ENCODE assay signal across 13 cellular contexts in the genomic region with DNA sequence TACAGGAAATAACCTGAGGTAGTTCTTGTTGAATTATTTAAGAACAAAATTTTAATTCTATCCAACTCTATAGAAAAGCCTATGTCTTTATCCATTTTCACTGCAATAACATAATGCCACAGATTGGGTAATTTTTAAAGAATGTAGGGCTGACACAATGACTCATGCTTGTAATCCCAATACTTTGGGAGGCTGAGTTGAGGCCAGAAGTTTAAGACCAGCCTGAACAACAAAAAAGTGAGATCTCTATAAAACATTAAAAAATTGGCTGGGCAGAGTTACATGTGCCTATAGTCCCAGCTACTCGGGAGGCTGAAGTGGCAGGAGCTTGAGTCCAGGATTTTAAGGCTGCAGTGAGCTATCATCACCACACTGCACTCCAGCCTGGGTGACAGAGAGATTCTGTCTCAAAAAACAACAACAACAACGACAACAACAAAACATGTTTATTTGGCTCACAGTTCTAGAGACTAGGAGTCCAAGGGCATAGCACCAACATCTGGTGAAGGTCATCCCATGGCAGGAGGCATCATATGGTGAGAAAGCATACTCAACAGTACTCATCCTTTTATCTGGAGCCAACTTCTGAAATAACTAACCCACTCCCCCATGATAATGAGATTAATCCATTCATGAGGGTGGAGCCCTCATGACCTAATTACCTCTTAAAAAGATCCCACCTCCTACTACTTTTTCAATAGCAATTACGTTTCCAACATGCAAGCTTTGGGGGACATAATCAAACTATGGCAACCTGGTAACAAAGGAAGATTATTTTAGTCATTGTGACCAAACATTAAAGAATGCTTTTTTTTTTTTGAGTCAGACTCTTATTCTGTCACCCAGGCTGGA. TPM values are rescaled to one million over a fixed set of nuclear protein-coding genes. Genes with fewer than 3 reads are reported as not detected.
DNase-seq lines count a peak whose midpoint lies in the region; ATAC-seq, FAIRE-seq and TF ChIP-seq lines count a peak whose summit lies in the region.
"Had no signal": no experiment of that assay in that cellular context is flagged by ENCODE, and none has a peak within 500 bp of the region (broad histone marks: within the 10 kb centered on the region; RNA-seq: fewer than 3 reads in every experiment).

No MANE protein-coding gene starts in this region.

- H3K36me3 ChIP-seq in endothelial cell of umbilical vein (ENCODE audit: control insufficient read depth in 2 of 2, extremely low read depth in 1 of 2, insufficient read depth in 2 of 2, low read length in 2 of 2) (no peaks in the 10 kb centered on the region), gastrocnemius medialis (no peaks in the 10 kb centered on the region), endodermal cell (ENCODE audit: control insufficient read depth, insufficient read depth, low read length) (no peaks in the 10 kb centered on the region)
- H3K36me3 ChIP-seq: pancreas had no signal

- H3K27ac ChIP-seq in endothelial cell of umbilical vein (ENCODE audit: insufficient read depth, low read depth, low read length) (no peak overlapping the region), gastrocnemius medialis (peak overlapping the region in 2 of 4 donors; percentile 23 to 38), endodermal cell (ENCODE audit: low read depth, low read length) (no peak overlapping the region)
- H3K27ac ChIP-seq: pancreas, SK-N-MC had no signal

- H3K4me2 ChIP-seq in endothelial cell of umbilical vein (ENCODE audit: insufficient read depth, low read length): no peak overlapping the region

- POLR2A ChIA-PET in endothelial cell of umbilical vein (lab: Charles Lee): no interaction called here

- no peaks in the 10 kb centered on the region for H3K27me3 ChIP-seq in endothelial cell of umbilical vein (ENCODE audit: control insufficient read depth in 2 of 2, insufficient read depth in 2 of 2, low read length in 2 of 2)
- no peaks in the 10 kb centered on the region for H3K27me3 ChIP-seq in gastrocnemius medialis
- H3K27me3 ChIP-seq in endodermal cell (ENCODE audit: control insufficient read depth, insufficient read depth, low read length, poor library complexity, severe bottlenecking): no peaks in the 10 kb centered on the region
- H3K27me3 ChIP-seq: pancreas had no signal

- peaks cover 10% of the 10 kb centered on the region for H3K4me1 Mint-ChIP-seq in endodermal cell

- no TSS peak for BruUV-seq in endothelial cell of umbilical vein (replicated peaks; lab: Mats Ljungman, UMichigan)

- H3K27ac Mint-ChIP-seq in endodermal cell: no peak overlapping the region

- peak; percentile 76 for DNase-seq in GM04504 (ENCODE audit: low read depth)
- DNase-seq in NCI-H82 (lab: John Stamatoyannopoulos, UW): peak; percentile 96
- no peak for DNase-seq in endothelial cell of umbilical vein (ENCODE audit: low read depth, low spot score)
- no peak for DNase-seq in gastrocnemius medialis
- DNase-seq in UCSD-AML1 (lab: John Stamatoyannopoulos, UW; ENCODE audit: unreplicated experiment): no peak
- no peak for DNase-seq in SHP77 treated with DMSO at 0.1 percent for 48 hours (lab: John Stamatoyannopoulos, UW)
- no peak for DNase-seq in endodermal cell
- DNase-seq: GDM1, islet precursor cell, NCI-H1436 treated with DMSO at 0.1 percent for 48 hours, pancreas had no signal

- FAIRE-seq in endothelial cell of umbilical vein (lab: Jason Lieb, UNC): peak; percentile 54
- FAIRE-seq: pancreas had no signal

- H3K9me3 Mint-ChIP-seq in endodermal cell: no peaks in the 10 kb centered on the region

- H3K4me3 ChIP-seq in endothelial cell of umbilical vein (replicated peaks in 1 of 3; ENCODE audit: insufficient read depth in 1 of 3, low read depth in 1 of 3, low read length in 3 of 3) (no peak overlapping the region), gastrocnemius medialis (no peak overlapping the region), endodermal cell (ENCODE audit: low read length) (no peak overlapping the region)
- H3K4me3 ChIP-seq: pancreas, SK-N-MC had no signal

- H3K36me3 Mint-ChIP-seq in endodermal cell (ENCODE audit: low read depth): no peaks in the 10 kb centered on the region

- TF ChIP-seq CTCF in endothelial cell of umbilical vein (IDR thresholded peaks at IDR 0.05; ENCODE audit: extremely low read depth in 1 of 2, insufficient read depth in 1 of 2, low read depth in 1 of 2, low read length in 2 of 2): no peak
- no peak for TF ChIP-seq CTCF in gastrocnemius medialis (IDR thresholded peaks at IDR 0.05 in 4 of 5, conservative IDR thresholded peaks at IDR 0.05 in 1 of 5)
- no peak for TF ChIP-seq CTCF in endodermal cell (conservative IDR thresholded peaks at IDR 0.05)

- in situ Hi-C loops in gastrocnemius medialis (cut with MboI; ENCODE audit: low sequenced_read_pairs in 4 of 4): no loop called here

- intact Hi-C loops in endothelial cell of umbilical vein (cut with micrococcal nuclease): no loop called here
- intact Hi-C loops in gastrocnemius medialis (cut with DNase I; ENCODE audit: low total_unique reads): no loop called here

- H4K20me1 ChIP-seq in endothelial cell of umbilical vein (replicated peaks; ENCODE audit: control insufficient read depth, extremely low read depth, insufficient read depth, low read length): no peaks in the 10 kb centered on the region

- H3K9ac ChIP-seq in endothelial cell of umbilical vein (replicated peaks; ENCODE audit: extremely low read depth, insufficient read depth, low read length): no peak overlapping the region
- no peak overlapping the region for H3K9ac ChIP-seq in endodermal cell (ENCODE audit: extremely low read depth, low read length, poor library complexity, severe bottlenecking)

- peaks cover 35% of the 10 kb centered on the region for H3K79me2 ChIP-seq in endothelial cell of umbilical vein (ENCODE audit: control insufficient read depth, insufficient read depth, low read length)

- H3K9me1 ChIP-seq in endothelial cell of umbilical vein (replicated peaks; ENCODE audit: control insufficient read depth, extremely low read depth, insufficient read depth, low read length): no peaks in the 10 kb centered on the region

- no peaks in the 10 kb centered on the region for H3K27me3 Mint-ChIP-seq in endodermal cell (ENCODE audit: insufficient read depth)

- TF ChIP-seq POLR2A in endothelial cell of umbilical vein (IDR thresholded peaks at IDR 0.05; ENCODE audit: low read depth, low read length) (no peak), gastrocnemius medialis (IDR thresholded peaks at IDR 0.05) (no peak)

- ATAC-seq in gastrocnemius medialis (peak; percentile 33 to 72), HG03039 (IDR thresholded peaks at IDR 0.05; ENCODE audit: unreplicated experiment) (no peak)

- no peak overlapping the region for H2AFZ ChIP-seq in endothelial cell of umbilical vein (ENCODE audit: low read depth, low read length)

- dilution Hi-C loops in endothelial cell of umbilical vein (cut with MboI; ENCODE audit: extremely low pct_ligation_motif_present, low sequenced_read_pairs): no loop called here

- 91 to 100% methylated on average over 1 to 3 of the region's 3 CpGs for WGBS in endodermal cell (ENCODE audit: insufficient coverage in 1 of 2, insufficient read length in 1 of 2), 2 experiments

- no peak overlapping the region for H3K4me3 Mint-ChIP-seq in endodermal cell

- CTCF ChIA-PET in endothelial cell of umbilical vein (lab: Charles Lee): interaction anchor here (2.3 kb wide), 1 partner anchor 49 kb away, joined by 8 read pairs; no protein-coding TSS in a partner anchor

- H3K9me3 ChIP-seq in endothelial cell of umbilical vein (replicated peaks; ENCODE audit: control insufficient read depth, insufficient read depth, low read length): no peaks in the 10 kb centered on the region
- no peaks in the 10 kb centered on the region for H3K9me3 ChIP-seq in gastrocnemius medialis
- H3K9me3 ChIP-seq in endodermal cell (ENCODE audit: control insufficient read depth, low read length): no peaks in the 10 kb centered on the region
- H3K9me3 ChIP-seq: pancreas had no signal

- H3K4me1 ChIP-seq in endothelial cell of umbilical vein (ENCODE audit: control insufficient read depth, extremely low read depth, insufficient read depth, low read length) (peaks cover 4% of the 10 kb centered on the region), gastrocnemius medialis (peaks cover 7 to 8% of the 10 kb centered on the region in 2 donors), endodermal cell (ENCODE audit: control insufficient read depth, insufficient read depth, low read length) (no peaks in the 10 kb centered on the region)
- H3K4me1 ChIP-seq: pancreas had no signal

TF ChIP-seq in endothelial cell of umbilical vein, 7 proteins besides CTCF, POLR2A, EP300 and RAD21:
- TF ChIP-seq MYC (IDR thresholded peaks at IDR 0.05; ENCODE audit: low read depth, low read length) (no peak), POLR2AphosphoS5 (IDR thresholded peaks at IDR 0.05; ENCODE audit: insufficient read depth, low read depth, low read length) (no peak), FOS (IDR thresholded peaks at IDR 0.05; ENCODE audit: borderline replicate concordance, insufficient read depth, low read length) (peak; percentile 33), JUN (IDR thresholded peaks at IDR 0.05; ENCODE audit: borderline replicate concordance, insufficient read depth, insufficient read length, low read depth) (peak; percentile 44)

RNA-seq across cellular contexts. Expression of a gene that starts 59.6 kb away (rescaled TPM):
- total RNA-seq in endothelial cell of umbilical vein: 158 and 165 TPM in 2 replicates
- 37.0 and 41.8 TPM in 2 replicates for polyA plus RNA-seq in endothelial cell of umbilical vein
- 27.4 and 30.0 TPM in 2 replicates for polyA plus RNA-seq in endothelial cell of umbilical vein (2011; cell fraction: cytosol; rRNA removed)
- 148 TPM in 2 replicates for polyA plus RNA-seq in endothelial cell of umbilical vein (2011; cell fraction: nucleus; rRNA removed)
- polyA plus RNA-seq in endothelial cell of umbilical vein (2012): 58.6 and 81.4 TPM in 2 replicates
- 605 and 633 TPM in 2 replicates for polyA minus RNA-seq in endothelial cell of umbilical vein
- polyA minus RNA-seq in endothelial cell of umbilical vein (2011; cell fraction: cytosol; rRNA and poly(A)+ RNA removed): 29.0 TPM
- 622 and 856 TPM in 2 replicates for polyA minus RNA-seq in endothelial cell of umbilical vein (2011; cell fraction: nucleus; rRNA and poly(A)+ RNA removed)
- total RNA-seq in gastrocnemius medialis: 1 to 10 TPM; 4.4 to 9.3 (median 5.8) TPM
- total RNA-seq in endodermal cell: 10 to 100 TPM; 20.2 to 28.0 TPM
- 11.5 TPM for polyA plus RNA-seq in endodermal cell (2013, experiment 1 of 2)
- 12.6 TPM for polyA plus RNA-seq in endodermal cell (2013, experiment 2 of 2)

Comparison
In these comparisons a context has a peak if more than half of its experiments do, and no peak if none do; other contexts are left out.
1. DNase-seq: peak in GM04504 (single experiment) and NCI-H82 (single experiment); none in endothelial cell of umbilical vein (single experiment), gastrocnemius medialis (0 of 2), UCSD-AML1 (single experiment), SHP77 treated with DMSO at 0.1 percent for 48 hours (single experiment) and endodermal cell (single experiment).